In genomic region chr2:60966465-60967405, GRCh38 we compare ENCODE assay signal across 1 cellular context.
TF ChIP-seq lines count a peak whose summit lies in the region.

No MANE protein-coding gene starts in this region.

TF ChIP-seq in GM12878, 131 proteins besides CTCF, POLR2A, EP300 and RAD21 (continued from another document):
- TF ChIP-seq, protein P1, sequence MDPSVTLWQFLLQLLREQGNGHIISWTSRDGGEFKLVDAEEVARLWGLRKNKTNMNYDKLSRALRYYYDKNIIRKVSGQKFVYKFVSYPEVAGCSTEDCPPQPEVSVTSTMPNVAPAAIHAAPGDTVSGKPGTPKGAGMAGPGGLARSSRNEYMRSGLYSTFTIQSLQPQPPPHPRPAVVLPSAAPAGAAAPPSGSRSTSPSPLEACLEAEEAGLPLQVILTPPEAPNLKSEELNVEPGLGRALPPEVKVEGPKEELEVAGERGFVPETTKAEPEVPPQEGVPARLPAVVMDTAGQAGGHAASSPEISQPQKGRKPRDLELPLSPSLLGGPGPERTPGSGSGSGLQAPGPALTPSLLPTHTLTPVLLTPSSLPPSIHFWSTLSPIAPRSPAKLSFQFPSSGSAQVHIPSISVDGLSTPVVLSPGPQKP (IDR thresholded peaks at IDR 0.05; ENCODE audit: low read depth, low read length): no peak
- TF ChIP-seq NR2C2 (IDR thresholded peaks at IDR 0.05; ENCODE audit: borderline replicate concordance, control insufficient read depth, insufficient read length, low read depth) (no peak), ZNF24 (IDR thresholded peaks at IDR 0.05) (peak; percentile 50; the same call in 1 of the 2 replicates), FOXM1 (IDR thresholded peaks at IDR 0.05; ENCODE audit: low read depth, low read length) (peak; percentile 71), ETV6 (conservative IDR thresholded peaks at IDR 0.05 in 1 of 2, IDR thresholded peaks at IDR 0.05 in 1 of 2; ENCODE audit: borderline replicate concordance in 1 of 2, low read depth in 1 of 2) (no peak; a peak in 1 of 4 replicates), ZNF207 (IDR thresholded peaks at IDR 0.05; ENCODE audit: borderline replicate concordance) (no peak), GATAD2B (conservative IDR thresholded peaks at IDR 0.05; ENCODE audit: low read depth) (no peak), ZBED1 (IDR thresholded peaks at IDR 0.05; ENCODE audit: borderline replicate concordance) (peak; percentile 85; the same call in 1 of the 2 replicates), ESRRA (IDR thresholded peaks at IDR 0.05; ENCODE audit: low read length) (no peak), ZNF622 (IDR thresholded peaks at IDR 0.05) (no peak)
